Comparison of ENCODE assay signal across 1 cellular context in the genomic region with DNA sequence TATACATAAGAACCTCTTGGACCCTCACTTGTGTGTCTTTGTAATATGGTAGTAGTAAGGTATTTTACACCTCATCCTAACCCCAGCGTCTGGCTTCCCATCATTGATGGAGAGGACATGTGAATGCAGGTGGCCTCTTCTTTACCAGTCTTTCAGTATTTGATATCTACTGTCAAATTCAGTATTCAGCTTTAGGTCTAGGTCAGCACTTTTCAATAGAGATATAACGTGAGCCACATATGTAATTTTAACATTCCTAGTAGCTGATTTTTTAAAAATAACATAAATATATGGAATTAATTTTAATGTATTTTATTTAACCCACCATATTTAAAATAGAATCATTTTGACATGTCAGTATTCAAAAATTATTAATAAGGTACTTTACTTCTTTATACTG.
TF ChIP-seq lines count a peak whose summit lies in the region.

No MANE protein-coding gene starts in this region.

TF ChIP-seq in GM12878, 131 proteins besides CTCF, POLR2A, EP300 and RAD21:
- TF ChIP-seq ZNF384 (IDR thresholded peaks at IDR 0.05; ENCODE audit: borderline replicate concordance, low read depth, low read length): no peak
- no peak for TF ChIP-seq MYC (IDR thresholded peaks at IDR 0.05; ENCODE audit: insufficient read depth, insufficient read length, insufficient replicate concordance, low read length, severe bottlenecking)
- TF ChIP-seq BACH1 (IDR thresholded peaks at IDR 0.05; ENCODE audit: borderline replicate concordance): no peak
- TF ChIP-seq, protein P1, sequence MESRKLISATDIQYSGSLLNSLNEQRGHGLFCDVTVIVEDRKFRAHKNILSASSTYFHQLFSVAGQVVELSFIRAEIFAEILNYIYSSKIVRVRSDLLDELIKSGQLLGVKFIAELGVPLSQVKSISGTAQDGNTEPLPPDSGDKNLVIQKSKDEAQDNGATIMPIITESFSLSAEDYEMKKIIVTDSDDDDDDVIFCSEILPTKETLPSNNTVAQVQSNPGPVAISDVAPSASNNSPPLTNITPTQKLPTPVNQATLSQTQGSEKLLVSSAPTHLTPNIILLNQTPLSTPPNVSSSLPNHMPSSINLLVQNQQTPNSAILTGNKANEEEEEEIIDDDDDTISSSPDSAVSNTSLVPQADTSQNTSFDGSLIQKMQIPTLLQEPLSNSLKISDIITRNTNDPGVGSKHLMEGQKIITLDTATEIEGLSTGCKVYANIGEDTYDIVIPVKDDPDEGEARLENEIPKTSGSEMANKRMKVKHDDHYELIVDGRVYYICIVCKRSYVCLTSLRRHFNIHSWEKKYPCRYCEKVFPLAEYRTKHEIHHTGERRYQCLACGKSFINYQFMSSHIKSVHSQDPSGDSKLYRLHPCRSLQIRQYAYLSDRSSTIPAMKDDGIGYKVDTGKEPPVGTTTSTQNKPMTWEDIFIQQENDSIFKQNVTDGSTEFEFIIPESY (IDR thresholded peaks at IDR 0.05): no peak
- TF ChIP-seq FOXK2 (IDR thresholded peaks at IDR 0.05): no peak
- no peak for TF ChIP-seq KLF5 (IDR thresholded peaks at IDR 0.05; ENCODE audit: partially characterized antibody)
- no peak for TF ChIP-seq USF1 (IDR thresholded peaks at IDR 0.05; ENCODE audit: borderline replicate concordance, extremely low read length, insufficient read depth, low read depth, low read length)
- TF ChIP-seq HCFC1 (IDR thresholded peaks at IDR 0.05; ENCODE audit: low read length): no peak
- TF ChIP-seq CHD2 (IDR thresholded peaks at IDR 0.05; ENCODE audit: borderline replicate concordance, low read depth, low read length): no peak
- TF ChIP-seq CEBPB (IDR thresholded peaks at IDR 0.05; ENCODE audit: borderline replicate concordance in 1 of 2, low read depth in 2 of 2, low read length in 2 of 2): no peak
- no peak for TF ChIP-seq ATF7 (IDR thresholded peaks at IDR 0.05; ENCODE audit: low read depth)
- TF ChIP-seq JUNB (IDR thresholded peaks at IDR 0.05): no peak
- no peak for TF ChIP-seq DPF2 (IDR thresholded peaks at IDR 0.05)
- no peak for TF ChIP-seq NR2F1 (conservative IDR thresholded peaks at IDR 0.05)
- TF ChIP-seq NR2C1 (IDR thresholded peaks at IDR 0.05): no peak
- TF ChIP-seq, protein P2, sequence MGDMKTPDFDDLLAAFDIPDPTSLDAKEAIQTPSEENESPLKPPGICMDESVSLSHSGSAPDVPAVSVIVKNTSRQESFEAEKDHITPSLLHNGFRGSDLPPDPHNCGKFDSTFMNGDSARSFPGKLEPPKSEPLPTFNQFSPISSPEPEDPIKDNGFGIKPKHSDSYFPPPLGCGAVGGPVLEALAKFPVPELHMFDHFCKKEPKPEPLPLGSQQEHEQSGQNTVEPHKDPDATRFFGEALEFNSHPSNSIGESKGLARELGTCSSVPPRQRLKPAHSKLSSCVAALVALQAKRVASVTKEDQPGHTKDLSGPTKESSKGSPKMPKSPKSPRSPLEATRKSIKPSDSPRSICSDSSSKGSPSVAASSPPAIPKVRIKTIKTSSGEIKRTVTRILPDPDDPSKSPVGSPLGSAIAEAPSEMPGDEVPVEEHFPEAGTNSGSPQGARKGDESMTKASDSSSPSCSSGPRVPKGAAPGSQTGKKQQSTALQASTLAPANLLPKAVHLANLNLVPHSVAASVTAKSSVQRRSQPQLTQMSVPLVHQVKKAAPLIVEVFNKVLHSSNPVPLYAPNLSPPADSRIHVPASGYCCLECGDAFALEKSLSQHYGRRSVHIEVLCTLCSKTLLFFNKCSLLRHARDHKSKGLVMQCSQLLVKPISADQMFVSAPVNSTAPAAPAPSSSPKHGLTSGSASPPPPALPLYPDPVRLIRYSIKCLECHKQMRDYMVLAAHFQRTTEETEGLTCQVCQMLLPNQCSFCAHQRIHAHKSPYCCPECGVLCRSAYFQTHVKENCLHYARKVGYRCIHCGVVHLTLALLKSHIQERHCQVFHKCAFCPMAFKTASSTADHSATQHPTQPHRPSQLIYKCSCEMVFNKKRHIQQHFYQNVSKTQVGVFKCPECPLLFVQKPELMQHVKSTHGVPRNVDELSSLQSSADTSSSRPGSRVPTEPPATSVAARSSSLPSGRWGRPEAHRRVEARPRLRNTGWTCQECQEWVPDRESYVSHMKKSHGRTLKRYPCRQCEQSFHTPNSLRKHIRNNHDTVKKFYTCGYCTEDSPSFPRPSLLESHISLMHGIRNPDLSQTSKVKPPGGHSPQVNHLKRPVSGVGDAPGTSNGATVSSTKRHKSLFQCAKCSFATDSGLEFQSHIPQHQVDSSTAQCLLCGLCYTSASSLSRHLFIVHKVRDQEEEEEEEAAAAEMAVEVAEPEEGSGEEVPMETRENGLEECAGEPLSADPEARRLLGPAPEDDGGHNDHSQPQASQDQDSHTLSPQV (IDR thresholded peaks at IDR 0.05): no peak
